8 cellular contexts compared by ENCODE assay signal in the genomic region with DNA sequence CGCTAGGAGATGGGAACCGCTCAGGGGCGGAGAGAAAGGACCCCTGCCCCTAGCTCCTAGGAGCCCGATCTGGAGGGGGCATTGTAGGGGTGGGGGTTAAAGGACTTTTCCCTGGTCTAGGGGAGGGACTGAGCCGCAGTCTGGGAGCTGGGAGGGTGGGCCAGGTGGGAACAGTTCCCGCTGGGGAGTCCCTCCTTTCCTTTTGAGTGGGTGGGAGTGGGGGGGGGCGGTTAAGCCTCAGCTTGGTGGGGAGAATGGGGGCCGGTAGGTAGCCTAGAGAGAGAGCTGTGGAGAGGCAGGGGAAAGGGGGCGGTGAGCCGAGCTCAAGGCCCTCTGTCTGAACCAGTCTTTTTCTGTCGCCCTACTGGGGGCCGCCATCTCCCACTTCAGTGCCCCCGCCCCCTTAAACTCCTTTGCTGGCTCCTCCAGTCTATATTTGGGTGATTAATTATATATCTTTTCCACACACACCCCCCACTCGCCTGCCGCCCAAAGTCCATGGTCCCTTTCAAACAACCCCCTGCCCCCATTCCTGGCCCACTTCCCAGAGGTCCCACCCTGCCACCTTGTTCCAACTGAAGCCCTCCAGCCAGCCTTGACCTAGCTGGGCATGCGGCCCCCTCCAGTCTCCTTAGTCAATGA. TPM values are rescaled to one million over a fixed set of nuclear protein-coding genes. Genes with fewer than 3 reads are reported as not detected.
DNase-seq lines count a peak whose midpoint lies in the region; ATAC-seq and TF ChIP-seq lines count a peak whose summit lies in the region.

No MANE protein-coding gene starts in this region.

- H3K36me3 ChIP-seq in adrenal gland (replicated peaks in 1 of 2) = no peaks in the 10 kb centered on the region
- H3K36me3 ChIP-seq in tibial nerve = peaks cover 0 to 3% (median 0%) of the 10 kb centered on the region in 3 donors

- no peak for TF ChIP-seq EP300 in tibial nerve (IDR thresholded peaks at IDR 0.05)

- no peaks in the 10 kb centered on the region for H3K9me3 ChIP-seq in adrenal gland (replicated peaks in 1 of 3)
- H3K9me3 ChIP-seq in tibial nerve = no peaks in the 10 kb centered on the region

- H3K4me3 ChIP-seq in adrenal gland = peak overlapping the region in 3 of 4 donors; percentile 32 to 91 (median 32)
- H3K4me3 ChIP-seq in lower leg skin (ENCODE audit: low read depth, poor library complexity, severe bottlenecking) = peak overlapping the region; percentile 50
- peak overlapping the region; percentile 46 to 83 (median 59) for H3K4me3 ChIP-seq in tibial nerve

- TF ChIP-seq CTCF in adrenal gland (IDR thresholded peaks at IDR 0.05) (no peak), lower leg skin (IDR thresholded peaks at IDR 0.05) (no peak), tibial nerve (IDR thresholded peaks at IDR 0.05) (no peak)

- peaks cover 44% of the 10 kb centered on the region for H3K4me1 Mint-ChIP-seq in activated T-cell treated with anti-CD3 and anti-CD28 coated beads, Interleukin-2, amount 50 U/mL, for 4 hours (ENCODE audit: low read depth)

- peak overlapping the region; percentile 83 for H3K4me3 Mint-ChIP-seq in activated T-cell treated with anti-CD3 and anti-CD28 coated beads, Interleukin-2, amount 50 U/mL, for 4 hours

- H3K27me3 Mint-ChIP-seq in activated T-cell treated with anti-CD3 and anti-CD28 coated beads, Interleukin-2, amount 50 U/mL, for 4 hours (ENCODE audit: low read depth) = no peaks in the 10 kb centered on the region

- H3K36me3 Mint-ChIP-seq in activated T-cell treated with anti-CD3 and anti-CD28 coated beads, Interleukin-2, amount 50 U/mL, for 4 hours (ENCODE audit: insufficient read depth) = peaks cover 15% of the 10 kb centered on the region

- ATAC-seq in activated T-cell treated with anti-CD3 and anti-CD28 coated beads, Interleukin-2, amount 50 U/mL, for 4 hours = no peak
- ATAC-seq in HG03457 (IDR thresholded peaks at IDR 0.05; ENCODE audit: unreplicated experiment) = no peak

- 6 to 42% (median 27%) methylated on average over 3 to 15 of the region's 16 CpGs for WGBS in adrenal gland, 4 donors
- WGBS in lower leg skin, 2 donors = 50 to 62% methylated on average over 9 to 15 of the region's 16 CpGs
- WGBS in tibial nerve, 2 donors = 11 to 42% methylated on average over 13 to 16 of the region's 16 CpGs

- DNase-seq in activated T-cell treated with anti-CD3 and anti-CD28 coated beads, Interleukin-2, amount 50 U/mL, for 4 hours = no peak
- DNase-seq in activated T-cell treated with anti-CD3 and anti-CD28 coated beads, Interleukin-2, amount 50 U/mL, for 1 hour = no peak
- DNase-seq in adrenal gland (peak in 3 of 7 donors; percentile 34 to 48 (median 39)), lower leg skin (ENCODE audit: low spot score in 2 of 2) (peak in 1 of 2 donors; percentile 70), tibial nerve (ENCODE audit: low spot score in 2 of 2) (no peak)
- no peak for DNase-seq in activated CD4-positive, CD25-positive, alpha-beta regulatory T cell (lab: John Stamatoyannopoulos, UW)
- DNase-seq in activated CD4-positive, alpha-beta T cell treated with anti-CD3 and anti-CD28 coated beads, Interleukin-2, amount 50 U/mL, for 48 hours = no peak

- H3K27me3 ChIP-seq in adrenal gland (no peaks in the 10 kb centered on the region), tibial nerve (no peaks in the 10 kb centered on the region)

- intact Hi-C loops in adrenal gland (cut with DNase I) (no loop called here), lower leg skin (cut with DNase I; ENCODE audit: low total_unique reads) (no loop called here)

- no peaks in the 10 kb centered on the region for H3K9me3 Mint-ChIP-seq in activated T-cell treated with anti-CD3 and anti-CD28 coated beads, Interleukin-2, amount 50 U/mL, for 4 hours

- H3K27ac ChIP-seq in adrenal gland (peak overlapping the region in 4 of 5 donors; percentile 59 to 95 (median 80)), tibial nerve (peak overlapping the region in 3 of 4 donors; percentile 54 to 82 (median 74))

- H3K4me1 ChIP-seq in adrenal gland (replicated peaks in 1 of 2) = peaks cover 0 to 5% of the 10 kb centered on the region in 2 donors
- H3K4me1 ChIP-seq in tibial nerve = peaks cover 0 to 14% (median 0%) of the 10 kb centered on the region in 4 donors

- no peak for TF ChIP-seq POLR2A in adrenal gland (IDR thresholded peaks at IDR 0.05)
- TF ChIP-seq POLR2A in lower leg skin (IDR thresholded peaks at IDR 0.05) = no peak
- TF ChIP-seq POLR2A in tibial nerve (IDR thresholded peaks at IDR 0.05) = no peak

RNA-seq across cellular contexts. Expression of gene ZNF275, which starts 0.8 kb away (rescaled TPM):
- total RNA-seq in activated T-cell treated with anti-CD3 and anti-CD28 coated beads, Interleukin-2, amount 50 U/mL, for 4 hours = 10 to 100 TPM; 12.1 to 13.8 (median 12.7) TPM
- total RNA-seq in adrenal gland (100 to 1,000 TPM in 5 of 8 donors, 10 to 100 TPM in 3; 73.2 to 252 (median 124) TPM), lower leg skin (1 to 10 TPM; 1.0 to 4.7 (median 2.7) TPM), tibial nerve (10 to 100 TPM; 11.8 to 15.9 (median 12.6) TPM)
- polyA plus RNA-seq in adrenal gland = 100 to 1,000 TPM in 1 of 3 donors, 10 to 100 TPM in 2; 22.8 to 216 (median 47.3) TPM

RNA-seq across cellular contexts. Expression of gene PNMA6F, which starts 13.2 kb away (rescaled TPM):
- not detected for total RNA-seq in activated T-cell treated with anti-CD3 and anti-CD28 coated beads, Interleukin-2, amount 50 U/mL, for 4 hours
- total RNA-seq in adrenal gland (under 1 TPM in 4 of 8 donors, not detected in 4; 0.14 to 0.54 (median 0.32) TPM), lower leg skin (not detected), tibial nerve (under 1 TPM in 1 of 4 donors, not detected in 3; 0.59 TPM)
- polyA plus RNA-seq in adrenal gland = 1 to 10 TPM in 1 of 3 donors, under 1 TPM in 2; 0.30 to 1.1 (median 0.40) TPM

Comparison
In these comparisons a context has a peak if more than half of its experiments do, and no peak if none do; other contexts are left out.
1. RNA of gene ZNF275, which starts 0.8 kb away (total RNA-seq): 73.2 to 252 TPM in adrenal gland; 12.1 to 13.8 TPM in activated T-cell treated with anti-CD3 and anti-CD28 coated beads, Interleukin-2, amount 50 U/mL, for 4 hours, 11.8 to 15.9 TPM in tibial nerve and 1.0 to 4.7 TPM in lower leg skin; every median in the first group is over 4 times any median in the second.
2. Peak in every context shown above with its lines, with median percentiles within 50 percentile points of each other: H3K4me3 ChIP-seq.